35 cellular contexts compared by ENCODE assay signal in the genomic region with DNA sequence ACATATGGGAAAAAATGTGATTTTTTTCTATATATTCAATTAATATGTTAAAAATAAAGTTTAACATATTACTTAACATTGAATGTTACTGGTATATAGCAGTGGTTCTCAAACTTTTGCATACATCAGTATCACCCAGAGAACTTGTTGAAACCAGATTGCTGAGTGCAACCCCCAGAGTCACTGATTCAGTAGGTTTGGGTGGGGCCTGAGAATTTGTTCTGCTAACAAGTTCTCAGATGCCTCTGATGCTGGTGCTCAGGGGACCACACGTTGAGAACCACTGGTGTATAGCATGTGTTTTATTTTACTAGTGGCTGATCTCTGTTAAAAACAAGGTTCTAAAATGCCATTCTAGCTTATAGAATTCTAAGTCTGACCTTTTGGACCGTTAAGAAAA.
"Had no signal": no experiment of that assay in that cellular context is flagged by ENCODE, and none has a peak within 500 bp of the region (broad histone marks: within the 10 kb centered on the region; RNA-seq: fewer than 3 reads in every experiment).

No MANE protein-coding gene starts in this region.

- H3K27ac ChIP-seq: KMS-11 had no signal

- H3K4me3 ChIP-seq: MG63 had no signal

- H3K36me3 ChIP-seq: MG63 had no signal

- DNase-seq: Karpas-422, Kasumi-1, MG63, MM.1S, MV-4-11, NCI-H1048, NCI-H1092, NCI-H1092 treated with DMSO at 0.1 percent for 48 hours, NCI-H1105, NCI-H1105 treated with DMSO at 0.1 percent for 48 hours, NCI-H1417, NCI-H1417 treated with DMSO at 0.1 percent for 48 hours, NCI-H1436, NCI-H1436 treated with DMSO at 0.1 percent for 48 hours, NCI-H146, NCI-H1694, NCI-H1694 treated with DMSO at 0.1 percent for 48 hours, NCI-H187, NCI-H187 treated with DMSO at 0.1 percent for 48 hours, NCI-H1930, NCI-H2029, NCI-H2029 treated with DMSO at 0.1 percent for 48 hours, NCI-H2081, NCI-H2081 treated with DMSO at 0.1 percent for 48 hours, NCI-H2107, NCI-H2171, NCI-H2171 treated with DMSO at 0.1 percent for 48 hours, NCI-H2227 treated with DMSO at 0.1 percent for 48 hours, NCI-H226, NCI-H345, NCI-H446, NCI-H446 treated with DMSO at 0.1 percent for 48 hours, NCI-H510A, NCI-H510A treated with DMSO at 0.1 percent for 48 hours had no signal

- H3K27me3 ChIP-seq: MG63 had no signal

- H3K4me2 ChIP-seq: KMS-11 had no signal
